Comparison of ENCODE assay signal across 8 cellular contexts in the genomic region with DNA sequence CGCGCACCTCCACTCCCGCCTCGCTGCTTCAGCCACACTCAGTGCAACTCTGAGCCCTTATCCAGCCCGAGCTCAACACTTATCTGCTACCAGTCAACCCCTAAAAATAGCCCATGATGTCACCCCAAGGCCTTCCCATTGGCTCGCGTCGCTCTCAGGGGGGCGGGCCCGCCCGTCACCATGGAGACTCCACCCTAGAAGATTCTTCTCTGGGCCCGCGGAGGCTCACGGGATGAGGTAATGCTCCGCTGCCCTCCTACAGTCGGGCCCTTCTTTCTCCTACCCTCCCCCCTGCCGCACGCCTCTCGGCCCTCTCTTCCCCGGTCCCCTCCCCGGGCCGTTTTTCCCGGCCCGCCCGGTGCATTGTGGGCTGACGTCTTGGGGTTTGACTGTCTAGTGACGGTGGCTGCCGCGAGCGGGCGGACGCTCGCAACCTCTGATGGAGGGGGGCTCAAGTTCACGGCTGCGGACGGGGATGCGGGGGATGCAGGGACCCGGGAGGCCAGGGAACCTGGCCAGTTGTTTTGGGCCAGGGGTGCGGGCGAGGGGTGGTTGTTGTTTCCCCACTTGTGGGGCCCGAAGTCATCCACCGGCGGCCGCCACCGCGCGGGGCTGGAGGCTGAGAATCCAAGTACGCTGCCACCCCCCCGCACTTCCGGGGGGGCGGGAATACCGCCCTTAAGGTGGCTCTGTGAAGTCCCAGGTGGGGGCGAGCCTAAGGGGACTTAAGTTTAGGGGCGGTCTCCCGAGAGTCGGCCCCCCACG. TPM values are rescaled to one million over a fixed set of nuclear protein-coding genes. Genes with fewer than 3 reads are reported as not detected.
A peak's percentile ranks its signal among the peaks of the same experiment; 100 is the strongest.
DNase-seq lines count a peak whose midpoint lies in the region; ATAC-seq and TF ChIP-seq lines count a peak whose summit lies in the region.

A gene (minus strand): TSS at position 55 of the 765 bp plus-strand sequence. CDS start 977 bp downstream, outside the sequence.

- H2AFZ ChIP-seq in H9 (ENCODE audit: low read length): no peak within 1 kb of the TSS

- H3K14ac ChIP-seq in H9 (ENCODE audit: insufficient read depth, low read length): peak within 1 kb of the TSS; percentile 85

- H3K79me2 ChIP-seq in H9 (ENCODE audit: insufficient read depth, low read length): no peaks in the 10 kb centered on the region; the same call in 1 of the 2 replicates

- H2AK5ac ChIP-seq in H9 (ENCODE audit: insufficient read length, low read length): no peak within 1 kb of the TSS

- peak; percentile 91 for ATAC-seq in natural killer cell treated with Interleukin-12 subunit alpha and Interleukin-12 subunit beta and Interleukin-15 and Interleukin-18, amount 100 ng/mL, for 72 hours
- ATAC-seq in stimulated activated naive CD8-positive, alpha-beta T cell treated with anti-CD3 and anti-CD28 coated beads, Interleukin-15, Interleukin-2, amounts not matched to agents 100 U/mL and 50 U/mL, for 24 hours: peak; percentile 91

- peak within 1 kb of the TSS; percentile 79 for H2BK120ac ChIP-seq in H9 (ENCODE audit: low read depth, low read length, poor library complexity, severe bottlenecking)

- peaks cover 15% of the 10 kb centered on the region; the same call in 1 of the 2 replicates for H3K27me3 ChIP-seq in H9 (ENCODE audit: insufficient read depth, low read length)
- no peaks in the 10 kb centered on the region for H3K27me3 ChIP-seq in MG63

- peaks cover 8 to 10% of the 10 kb centered on the region in 2 experiments; a peak in 3 of 5 replicates for H3K9me3 Mint-ChIP-seq in H9
- H3K9me3 Mint-ChIP-seq in natural killer cell treated with Interleukin-12 subunit alpha and Interleukin-12 subunit beta and Interleukin-15 and Interleukin-18, amount 100 ng/mL, for 72 hours: peaks cover 3% of the 10 kb centered on the region

- peaks cover 18 to 26% of the 10 kb centered on the region in 2 experiments for H3K4me1 Mint-ChIP-seq in H9
- H3K4me1 Mint-ChIP-seq in natural killer cell treated with Interleukin-12 subunit alpha and Interleukin-12 subunit beta and Interleukin-15 and Interleukin-18, amount 100 ng/mL, for 72 hours (ENCODE audit: low read depth in 2 of 2): peaks cover 25 to 28% of the 10 kb centered on the region in 2 donors

- no peak within 1 kb of the TSS for H2BK20ac ChIP-seq in H9 (ENCODE audit: low read depth, low read length, poor library complexity, severe bottlenecking)

- H3K18ac ChIP-seq in H9 (ENCODE audit: insufficient read length, low read depth, low read length): peak within 1 kb of the TSS; percentile 74

- WGBS in H9 (ENCODE audit: extremely low coverage, insufficient read length, low lambda C conversion rate): no CpG with 5 or more reads among the region's 57 CpGs

- peak within 1 kb of the TSS; percentile 37 for H3T11ph ChIP-seq in H9 (ENCODE audit: low read length)

- H3K56ac ChIP-seq in H9 (ENCODE audit: insufficient read length, low read depth, low read length): no peak within 1 kb of the TSS

- no peak within 1 kb of the TSS for H3K27ac ChIP-seq in H9 (ENCODE audit: insufficient read length, low read depth, low read length)

- peaks cover 5% of the 10 kb centered on the region; the same call in 1 of the 2 replicates for H3K4me1 ChIP-seq in H9 (ENCODE audit: insufficient read depth, low read length)

- peak within 1 kb of the TSS; percentile 89 to 98 (median 95); a peak in 6 of 7 replicates for H3K27ac Mint-ChIP-seq in H9
- H3K27ac Mint-ChIP-seq in natural killer cell treated with Interleukin-12 subunit alpha and Interleukin-12 subunit beta and Interleukin-15 and Interleukin-18, amount 100 ng/mL, for 72 hours: peak within 1 kb of the TSS; percentile 87 to 90

- H3K23me2 ChIP-seq in H9 (ENCODE audit: insufficient read length, low read depth, low read length, poor library complexity, severe bottlenecking): peaks cover 32% of the 10 kb centered on the region

- no peaks in the 10 kb centered on the region for H3K79me1 ChIP-seq in H9 (ENCODE audit: insufficient read depth, low read depth, low read length, poor library complexity, severe bottlenecking)

- no peaks in the 10 kb centered on the region for H4K20me1 ChIP-seq in H9 (ENCODE audit: control insufficient read depth, insufficient read depth, insufficient read length)

- peak within 1 kb of the TSS; percentile 83 to 91 for H3K4me3 Mint-ChIP-seq in H9
- peak within 1 kb of the TSS; percentile 96 for H3K4me3 Mint-ChIP-seq in natural killer cell treated with Interleukin-12 subunit alpha and Interleukin-12 subunit beta and Interleukin-15 and Interleukin-18, amount 100 ng/mL, for 72 hours

- H3K23ac ChIP-seq in H9 (ENCODE audit: insufficient read length, low read depth, low read length): no peak within 1 kb of the TSS

- peaks cover 0 to 9% (median 6%) of the 10 kb centered on the region in 3 experiments; a peak in 4 of 7 replicates for H3K36me3 Mint-ChIP-seq in H9 (ENCODE audit: insufficient read depth in 1 of 3, low read depth in 3 of 3)
- peaks cover 24% of the 10 kb centered on the region for H3K36me3 Mint-ChIP-seq in natural killer cell treated with Interleukin-12 subunit alpha and Interleukin-12 subunit beta and Interleukin-15 and Interleukin-18, amount 100 ng/mL, for 72 hours

- H4K91ac ChIP-seq in H9 (ENCODE audit: insufficient read length, low read depth, low read length): no peak within 1 kb of the TSS

- no peak for TF ChIP-seq CTCF in H9 (conservative IDR thresholded peaks at IDR 0.05)
- TF ChIP-seq CTCF in fibroblast of pulmonary artery (IDR thresholded peaks at IDR 0.05; ENCODE audit: low read length, missing control alignments): peak; percentile 2

- no peak within 1 kb of the TSS for H4K5ac ChIP-seq in H9 (ENCODE audit: insufficient read length, low read depth, low read length)

- DNase-seq in ELF-1 (ENCODE audit: low read depth, low spot score) (peak; percentile 100), H9 (peak; percentile 99), MG63 (peak; percentile 99), SHP77 treated with DMSO at 0.1 percent for 48 hours (lab: John Stamatoyannopoulos, UW) (peak; percentile 95), fibroblast of pulmonary artery (ENCODE audit: low read depth) (peak; percentile 100)
- DNase-seq in activated effector memory CD4-positive, alpha-beta T cell treated with anti-CD3 and anti-CD28 coated beads, Interleukin-2, amount 50 U/mL, for 16 hours: peak; percentile 99
- DNase-seq in natural killer cell treated with Interleukin-12 subunit alpha and Interleukin-12 subunit beta and Interleukin-15 and Interleukin-18, amount 100 ng/mL, for 72 hours (ENCODE audit: low spot score): peak; percentile 100
- DNase-seq in stimulated activated naive CD8-positive, alpha-beta T cell treated with anti-CD3 and anti-CD28 coated beads, Interleukin-15, Interleukin-2, amounts not matched to agents 100 U/mL and 50 U/mL, for 24 hours: peak; percentile 96

- no peaks in the 10 kb centered on the region for H3K9me3 ChIP-seq in H9 (ENCODE audit: control insufficient read depth, low read depth, low read length)
- peaks cover 4% of the 10 kb centered on the region; the same call in 1 of the 2 replicates for H3K9me3 ChIP-seq in MG63

- H3K4me3 ChIP-seq in MG63 (peak within 1 kb of the TSS; percentile 93), fibroblast of pulmonary artery (replicated peaks; ENCODE audit: low read depth, low read length) (peak within 1 kb of the TSS; percentile 96)

- H4K8ac ChIP-seq in H9 (replicated peaks; ENCODE audit: insufficient read length, low read depth, low read length): no peak within 1 kb of the TSS

- H2BK5ac ChIP-seq in H9 (ENCODE audit: insufficient read length, low read length): no peak within 1 kb of the TSS

- peaks cover 32% of the 10 kb centered on the region for H3K36me3 ChIP-seq in MG63

- H3K4ac ChIP-seq in H9 (ENCODE audit: low read depth, low read length): no peak within 1 kb of the TSS; the same call in 1 of the 2 replicates

- peak within 1 kb of the TSS; percentile 81 for H3K9ac ChIP-seq in H9 (ENCODE audit: extremely low read depth, insufficient read length, low read length)

- no peak within 1 kb of the TSS for H2BK15ac ChIP-seq in H9 (ENCODE audit: low read depth, low read length)

- H2BK12ac ChIP-seq in H9 (ENCODE audit: insufficient read length, low read depth, low read length): peak within 1 kb of the TSS; percentile 41

- peak within 1 kb of the TSS; percentile 96 for H3K4me2 ChIP-seq in H9 (ENCODE audit: insufficient read depth, insufficient read length, low read length)

- peaks cover 35% of the 10 kb centered on the region for H3K27me3 Mint-ChIP-seq in H9 (ENCODE audit: low read depth)
- no peaks in the 10 kb centered on the region for H3K27me3 Mint-ChIP-seq in natural killer cell treated with Interleukin-12 subunit alpha and Interleukin-12 subunit beta and Interleukin-15 and Interleukin-18, amount 100 ng/mL, for 72 hours

RNA-seq across cellular contexts. Expression of the gene that starts here (rescaled TPM):
- 14.2 and 15.7 TPM in 2 replicates for total RNA-seq in H9 (2021)
- 104 and 126 TPM in 2 replicates for total RNA-seq in MG63 (2014; rRNA removed; shearing (Covaris generic); ENCODE audit: low replicate concordance)
- total RNA-seq in natural killer cell treated with Interleukin-12 subunit alpha and Interleukin-12 subunit beta and Interleukin-15 and Interleukin-18, amount 100 ng/mL, for 72 hours: 10 to 100 TPM; 62.2 to 90.1 TPM
